In the genomic region with DNA sequence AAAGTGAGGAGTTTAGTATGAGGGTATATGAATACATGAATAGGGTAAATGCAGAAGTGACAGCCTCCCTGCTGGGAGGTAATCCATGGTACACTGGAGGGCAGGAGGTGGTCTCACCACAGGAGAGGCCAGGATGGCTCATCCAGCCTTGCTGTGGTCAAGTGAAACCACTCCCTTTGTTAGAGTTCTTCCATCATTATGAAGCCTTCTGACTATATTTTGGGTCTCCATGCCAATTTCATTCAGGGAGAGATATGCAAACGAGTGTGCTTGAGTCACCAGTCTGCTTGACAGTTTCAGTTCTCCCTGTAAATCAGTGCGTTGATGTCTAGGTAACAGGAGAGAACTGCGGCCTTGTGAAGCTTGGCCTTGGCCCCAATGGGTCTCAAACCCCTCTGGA, we compare ENCODE assay signal across 15 cellular contexts. TPM values are rescaled to one million over a fixed set of nuclear protein-coding genes. Genes with fewer than 3 reads are reported as not detected.
DNase-seq lines count a peak whose midpoint lies in the region; ATAC-seq and TF ChIP-seq lines count a peak whose summit lies in the region.
"Had no signal": no experiment of that assay in that cellular context is flagged by ENCODE, and none has a peak within 500 bp of the region (broad histone marks: within the 10 kb centered on the region; RNA-seq: fewer than 3 reads in every experiment).

No MANE protein-coding gene starts in this region.

- TF ChIP-seq CTCF in WTC11 (IDR thresholded peaks at IDR 0.05), result no peak
- no peak for TF ChIP-seq CTCF in testis (IDR thresholded peaks at IDR 0.05)
- TF ChIP-seq CTCF in HFFc6 (IDR thresholded peaks at IDR 0.05), result no peak
- TF ChIP-seq CTCF in esophagus squamous epithelium (IDR thresholded peaks at IDR 0.05), result no peak

- H3K27me3 ChIP-seq in testis (no peaks in the 10 kb centered on the region), esophagus squamous epithelium (no peaks in the 10 kb centered on the region)
- H3K27me3 ChIP-seq: body of pancreas, sigmoid colon had no signal

- 77 to 83% methylated on average over 3 of the region's 3 CpGs for WGBS in testis, 2 donors
- WGBS in esophagus squamous epithelium, 2 donors, result 56 to 74% methylated on average over 3 of the region's 3 CpGs

- intact Hi-C loops in testis (cut with DNase I; ENCODE audit: low total_unique reads) (no loop called here), esophagus squamous epithelium (cut with DNase I) (no loop called here)

- DNase-seq in WTC11 (ENCODE audit: low spot score) (no peak), SHP77 treated with DMSO at 0.1 percent for 48 hours (lab: John Stamatoyannopoulos, UW) (no peak), testis (no peak), HFFc6 (no peak), esophagus squamous epithelium (lab: John Stamatoyannopoulos, UW) (no peak)
- DNase-seq: activated CD8-positive, alpha-beta memory T cell treated with anti-CD3 and anti-CD28 coated beads, Interleukin-2, amount 50 U/mL, for 48 hours; body of pancreas; sigmoid colon had no signal

- H3K4me3 ChIP-seq in testis (no peak overlapping the region), esophagus squamous epithelium (no peak overlapping the region)
- H3K4me3 ChIP-seq: body of pancreas, sigmoid colon had no signal

- H3K27ac ChIP-seq in testis (no peak overlapping the region), esophagus squamous epithelium (no peak overlapping the region)
- H3K27ac ChIP-seq: body of pancreas, sigmoid colon had no signal

- H3K9me3 Mint-ChIP-seq in WTC11, result no peaks in the 10 kb centered on the region; the same call in 1 of the 2 replicates
- H3K9me3 Mint-ChIP-seq in HFFc6, result no peaks in the 10 kb centered on the region

- H3K9me3 ChIP-seq in testis, result no peaks in the 10 kb centered on the region
- no peaks in the 10 kb centered on the region for H3K9me3 ChIP-seq in esophagus squamous epithelium
- H3K9me3 ChIP-seq: body of pancreas, sigmoid colon had no signal

- peaks cover 32% of the 10 kb centered on the region for H3K4me1 Mint-ChIP-seq in WTC11
- peaks cover 19% of the 10 kb centered on the region for H3K4me1 Mint-ChIP-seq in HFFc6 (ENCODE audit: low read depth)

- no peaks in the 10 kb centered on the region for H3K36me3 ChIP-seq in testis (ENCODE audit: low read depth, missing control alignments)
- no peaks in the 10 kb centered on the region for H3K36me3 ChIP-seq in esophagus squamous epithelium
- H3K36me3 ChIP-seq: sigmoid colon had no signal

- H3K36me3 Mint-ChIP-seq in WTC11 (no peaks in the 10 kb centered on the region), HFFc6 (ENCODE audit: low read depth) (no peaks in the 10 kb centered on the region)

- TF ChIP-seq POLR2A in GM18505 (IDR thresholded peaks at IDR 0.05; ENCODE audit: borderline replicate concordance, extremely low read depth, insufficient read depth, insufficient read length), result no peak
- no peak for TF ChIP-seq POLR2A in testis (IDR thresholded peaks at IDR 0.05)
- no peak for TF ChIP-seq POLR2A in esophagus squamous epithelium (IDR thresholded peaks at IDR 0.05)

- no peaks in the 10 kb centered on the region for H3K27me3 Mint-ChIP-seq in WTC11 (ENCODE audit: low read depth)
- H3K27me3 Mint-ChIP-seq in HFFc6 (ENCODE audit: insufficient read depth), result peaks cover 3% of the 10 kb centered on the region

- H3K27ac Mint-ChIP-seq in WTC11 (no peak overlapping the region), HFFc6 (no peak overlapping the region)

- POLR2A ChIA-PET in WTC11 (lab: Charles Lee), result no interaction called here

- ATAC-seq in GM18505 (IDR thresholded peaks at IDR 0.05; ENCODE audit: unreplicated experiment) (peak; percentile 67), GM21526 (IDR thresholded peaks at IDR 0.05; ENCODE audit: low FRiP score, unreplicated experiment) (peak; percentile 79), HG03378 (IDR thresholded peaks at IDR 0.05; ENCODE audit: unreplicated experiment) (peak; percentile 83), WTC11 (no peak)
- ATAC-seq: body of pancreas, HepG2 had no signal

- H3K4me3 Mint-ChIP-seq in WTC11 (no peak overlapping the region), HFFc6 (no peak overlapping the region)

- CTCF ChIA-PET in WTC11 (lab: Charles Lee), result no interaction called here

- H3K4me1 ChIP-seq in testis (no peaks in the 10 kb centered on the region), esophagus squamous epithelium (no peaks in the 10 kb centered on the region)
- H3K4me1 ChIP-seq: body of pancreas had no signal

TF ChIP-seq in WTC11, 78 proteins besides CTCF, POLR2A, EP300 and RAD21:
- TF ChIP-seq ELF4 (CRISPR knock-in tag; IDR thresholded peaks at IDR 0.05; ENCODE audit: low read depth), result no peak
- 0 out of 2 replicates have a peak, but pooled peaks have one; percentile 32 for TF ChIP-seq ZNF423 (CRISPR knock-in tag; IDR thresholded peaks at IDR 0.05)
TF ChIP-seq in WTC11: peak in this region for 1.

RNA-seq across cellular contexts. Expression of a gene that starts 16.4 kb away (rescaled TPM):
- not detected in 3 replicates for total RNA-seq in WTC11 (2021)
- total RNA-seq in testis, result 10 to 100 TPM; 18.0 to 22.8 TPM
- polyA plus RNA-seq in testis (ENCODE audit: insufficient read depth, low read depth, low replicate concordance), result 241 TPM
- not detected for total RNA-seq in HFFc6 (2021; fragmentation: NEBNext Ultra II Directional; extraction: Animal tissue kit (Norgen Biotek cat#: 25700))
- not detected for total RNA-seq in esophagus squamous epithelium
- total RNA-seq: body of pancreas; H1; HepG2; sigmoid colon; T-helper 1 cell treated with Interleukin-12 subunit alpha and Interleukin-12 subunit beta and Interleukin-4 antibody, amounts not matched to agents 30 ng/mL and 1 ng/mL, for 36 hours had no signal
- polyA plus RNA-seq: BJ, H1, HepG2 had no signal

RNA-seq across cellular contexts. Expression of a gene that starts 44.7 kb away (rescaled TPM):
- total RNA-seq in WTC11 (2021) (46.5 to 52.6 TPM (median 51.8 TPM) in 3 replicates), testis (10 to 100 TPM; 36.7 to 53.1 TPM), esophagus squamous epithelium (10 to 100 TPM; 17.3 to 24.6 (median 20.9) TPM)
- 78.0 TPM for polyA plus RNA-seq in testis (ENCODE audit: insufficient read depth, low read depth, low replicate concordance)
- total RNA-seq in HFFc6 (2021; fragmentation: NEBNext Ultra II Directional; extraction: Animal tissue kit (Norgen Biotek cat#: 25700)), result 10 to 100 TPM; 38.3 to 43.9 (median 41.5) TPM

Comparison
In these comparisons a context has a peak if more than half of its experiments do, and no peak if none do; other contexts are left out.
1. RNA of a gene that starts 16.4 kb away (total RNA-seq): 18.0 to 22.8 TPM in testis; not detected in WTC11, not detected in HFFc6 and not detected in esophagus squamous epithelium; every median in the first group is over 10 times any median in the second.